In genomic region chr16:87276091-87276561, GRCh38 we compare ENCODE assay signal across 1 cellular context.
TF ChIP-seq lines count a peak whose summit lies in the region.

No MANE protein-coding gene starts in this region.

TF ChIP-seq in SK-N-SH, 30 proteins besides CTCF, POLR2A, EP300 and RAD21:
- no peak for TF ChIP-seq GATA2 (CRISPR knock-in tag; IDR thresholded peaks at IDR 0.05)
- no peak for TF ChIP-seq USF2 (IDR thresholded peaks at IDR 0.05; ENCODE audit: borderline replicate concordance, low read depth, low read length)
- no peak for TF ChIP-seq POLR2AphosphoS5 (IDR thresholded peaks at IDR 0.05; ENCODE audit: low read depth, low read length)
- no peak for TF ChIP-seq TAF1 (IDR thresholded peaks at IDR 0.05; ENCODE audit: borderline replicate concordance, low read depth, low read length)
- no peak for TF ChIP-seq IRF3 (IDR thresholded peaks at IDR 0.05; ENCODE audit: low read depth, low read length)
- no peak for TF ChIP-seq USF1 (IDR thresholded peaks at IDR 0.05; ENCODE audit: borderline replicate concordance, low read depth)
- no peak for TF ChIP-seq FOXM1 (IDR thresholded peaks at IDR 0.05; ENCODE audit: low read depth)
- no peak for TF ChIP-seq MAX (IDR thresholded peaks at IDR 0.05; ENCODE audit: low read depth)
